ENCODE assay signal across 1 cellular context in the genomic region with DNA sequence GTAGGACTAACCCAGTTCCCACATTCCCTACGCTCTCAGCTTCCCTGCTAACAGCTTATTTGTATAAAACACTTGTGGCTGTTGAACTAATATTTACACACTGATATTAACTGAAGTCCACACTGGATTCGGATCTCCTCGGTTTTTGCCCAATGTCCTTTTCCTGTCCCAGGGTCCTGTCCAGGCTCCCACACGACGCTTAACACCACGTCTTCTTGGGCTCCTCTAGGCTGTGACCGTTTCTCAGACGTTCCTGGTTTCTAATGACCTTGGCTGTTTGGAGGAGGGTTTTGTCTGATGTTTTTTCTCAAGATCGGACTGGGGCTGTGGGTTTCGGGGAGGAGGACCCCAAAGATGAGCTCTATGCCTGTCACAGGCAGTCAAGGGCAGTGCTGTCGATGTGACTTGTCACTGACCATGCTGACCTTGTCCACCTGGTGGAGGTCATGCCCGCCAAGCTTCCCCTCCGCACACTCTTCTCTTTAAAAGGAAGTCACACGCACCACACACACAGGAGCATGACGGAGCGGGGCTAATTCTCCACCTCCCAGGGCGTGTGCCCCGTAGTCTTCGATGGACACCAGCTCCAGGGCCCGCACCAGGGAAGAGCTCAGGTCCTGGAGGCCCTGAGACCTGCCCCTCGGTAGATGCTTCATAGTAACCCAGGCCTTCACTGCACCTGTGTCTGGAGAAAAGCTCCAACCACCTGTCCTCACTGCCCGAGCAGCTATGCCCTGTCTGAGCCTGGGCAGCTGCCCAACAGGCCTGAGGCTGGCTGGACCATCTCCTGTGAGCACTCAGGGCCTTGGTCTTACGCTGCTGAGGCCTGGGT.
TF ChIP-seq lines count a peak whose summit lies in the region.

No MANE protein-coding gene starts in this region.

TF ChIP-seq in liver, 16 proteins besides CTCF, POLR2A, EP300 and RAD21:
- TF ChIP-seq, protein P1, sequence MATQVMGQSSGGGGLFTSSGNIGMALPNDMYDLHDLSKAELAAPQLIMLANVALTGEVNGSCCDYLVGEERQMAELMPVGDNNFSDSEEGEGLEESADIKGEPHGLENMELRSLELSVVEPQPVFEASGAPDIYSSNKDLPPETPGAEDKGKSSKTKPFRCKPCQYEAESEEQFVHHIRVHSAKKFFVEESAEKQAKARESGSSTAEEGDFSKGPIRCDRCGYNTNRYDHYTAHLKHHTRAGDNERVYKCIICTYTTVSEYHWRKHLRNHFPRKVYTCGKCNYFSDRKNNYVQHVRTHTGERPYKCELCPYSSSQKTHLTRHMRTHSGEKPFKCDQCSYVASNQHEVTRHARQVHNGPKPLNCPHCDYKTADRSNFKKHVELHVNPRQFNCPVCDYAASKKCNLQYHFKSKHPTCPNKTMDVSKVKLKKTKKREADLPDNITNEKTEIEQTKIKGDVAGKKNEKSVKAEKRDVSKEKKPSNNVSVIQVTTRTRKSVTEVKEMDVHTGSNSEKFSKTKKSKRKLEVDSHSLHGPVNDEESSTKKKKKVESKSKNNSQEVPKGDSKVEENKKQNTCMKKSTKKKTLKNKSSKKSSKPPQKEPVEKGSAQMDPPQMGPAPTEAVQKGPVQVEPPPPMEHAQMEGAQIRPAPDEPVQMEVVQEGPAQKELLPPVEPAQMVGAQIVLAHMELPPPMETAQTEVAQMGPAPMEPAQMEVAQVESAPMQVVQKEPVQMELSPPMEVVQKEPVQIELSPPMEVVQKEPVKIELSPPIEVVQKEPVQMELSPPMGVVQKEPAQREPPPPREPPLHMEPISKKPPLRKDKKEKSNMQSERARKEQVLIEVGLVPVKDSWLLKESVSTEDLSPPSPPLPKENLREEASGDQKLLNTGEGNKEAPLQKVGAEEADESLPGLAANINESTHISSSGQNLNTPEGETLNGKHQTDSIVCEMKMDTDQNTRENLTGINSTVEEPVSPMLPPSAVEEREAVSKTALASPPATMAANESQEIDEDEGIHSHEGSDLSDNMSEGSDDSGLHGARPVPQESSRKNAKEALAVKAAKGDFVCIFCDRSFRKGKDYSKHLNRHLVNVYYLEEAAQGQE (IDR thresholded peaks at IDR 0.05) = peak; percentile 25
- TF ChIP-seq HNF4G (IDR thresholded peaks at IDR 0.05) = no peak
- no peak for TF ChIP-seq TAF1 (conservative IDR thresholded peaks at IDR 0.05)
- TF ChIP-seq FOXA2 (IDR thresholded peaks at IDR 0.05) = peak; percentile 68
- no peak for TF ChIP-seq NR2F2 (IDR thresholded peaks at IDR 0.05)
- TF ChIP-seq GABPA (IDR thresholded peaks at IDR 0.05 in 1 of 2, conservative IDR thresholded peaks at IDR 0.05 in 1 of 2) = no peak
- peak; percentile 44 to 71 for TF ChIP-seq HNF4A (conservative IDR thresholded peaks at IDR 0.05)
- no peak for TF ChIP-seq YY1 (IDR thresholded peaks at IDR 0.05)
- TF ChIP-seq, protein P2, sequence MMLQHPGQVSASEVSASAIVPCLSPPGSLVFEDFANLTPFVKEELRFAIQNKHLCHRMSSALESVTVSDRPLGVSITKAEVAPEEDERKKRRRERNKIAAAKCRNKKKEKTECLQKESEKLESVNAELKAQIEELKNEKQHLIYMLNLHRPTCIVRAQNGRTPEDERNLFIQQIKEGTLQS (IDR thresholded peaks at IDR 0.05) = no peak
- TF ChIP-seq, protein P3, sequence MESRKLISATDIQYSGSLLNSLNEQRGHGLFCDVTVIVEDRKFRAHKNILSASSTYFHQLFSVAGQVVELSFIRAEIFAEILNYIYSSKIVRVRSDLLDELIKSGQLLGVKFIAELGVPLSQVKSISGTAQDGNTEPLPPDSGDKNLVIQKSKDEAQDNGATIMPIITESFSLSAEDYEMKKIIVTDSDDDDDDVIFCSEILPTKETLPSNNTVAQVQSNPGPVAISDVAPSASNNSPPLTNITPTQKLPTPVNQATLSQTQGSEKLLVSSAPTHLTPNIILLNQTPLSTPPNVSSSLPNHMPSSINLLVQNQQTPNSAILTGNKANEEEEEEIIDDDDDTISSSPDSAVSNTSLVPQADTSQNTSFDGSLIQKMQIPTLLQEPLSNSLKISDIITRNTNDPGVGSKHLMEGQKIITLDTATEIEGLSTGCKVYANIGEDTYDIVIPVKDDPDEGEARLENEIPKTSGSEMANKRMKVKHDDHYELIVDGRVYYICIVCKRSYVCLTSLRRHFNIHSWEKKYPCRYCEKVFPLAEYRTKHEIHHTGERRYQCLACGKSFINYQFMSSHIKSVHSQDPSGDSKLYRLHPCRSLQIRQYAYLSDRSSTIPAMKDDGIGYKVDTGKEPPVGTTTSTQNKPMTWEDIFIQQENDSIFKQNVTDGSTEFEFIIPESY (IDR thresholded peaks at IDR 0.05) = no peak
- no peak for TF ChIP-seq JUND (IDR thresholded peaks at IDR 0.05)
- TF ChIP-seq RXRA (IDR thresholded peaks at IDR 0.05) = peak; percentile 29 to 76
- TF ChIP-seq SP1 (IDR thresholded peaks at IDR 0.05) = peak; percentile 77
- TF ChIP-seq, protein P4, sequence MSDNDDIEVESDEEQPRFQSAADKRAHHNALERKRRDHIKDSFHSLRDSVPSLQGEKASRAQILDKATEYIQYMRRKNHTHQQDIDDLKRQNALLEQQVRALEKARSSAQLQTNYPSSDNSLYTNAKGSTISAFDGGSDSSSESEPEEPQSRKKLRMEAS (IDR thresholded peaks at IDR 0.05) = no peak
- no peak for TF ChIP-seq EGR1 (IDR thresholded peaks at IDR 0.05; ENCODE audit: low read depth in 2 of 2)
- TF ChIP-seq FOXA1 (IDR thresholded peaks at IDR 0.05) = peak; percentile 40
